ENCODE assay signal across 1 cellular context in the genomic region with DNA sequence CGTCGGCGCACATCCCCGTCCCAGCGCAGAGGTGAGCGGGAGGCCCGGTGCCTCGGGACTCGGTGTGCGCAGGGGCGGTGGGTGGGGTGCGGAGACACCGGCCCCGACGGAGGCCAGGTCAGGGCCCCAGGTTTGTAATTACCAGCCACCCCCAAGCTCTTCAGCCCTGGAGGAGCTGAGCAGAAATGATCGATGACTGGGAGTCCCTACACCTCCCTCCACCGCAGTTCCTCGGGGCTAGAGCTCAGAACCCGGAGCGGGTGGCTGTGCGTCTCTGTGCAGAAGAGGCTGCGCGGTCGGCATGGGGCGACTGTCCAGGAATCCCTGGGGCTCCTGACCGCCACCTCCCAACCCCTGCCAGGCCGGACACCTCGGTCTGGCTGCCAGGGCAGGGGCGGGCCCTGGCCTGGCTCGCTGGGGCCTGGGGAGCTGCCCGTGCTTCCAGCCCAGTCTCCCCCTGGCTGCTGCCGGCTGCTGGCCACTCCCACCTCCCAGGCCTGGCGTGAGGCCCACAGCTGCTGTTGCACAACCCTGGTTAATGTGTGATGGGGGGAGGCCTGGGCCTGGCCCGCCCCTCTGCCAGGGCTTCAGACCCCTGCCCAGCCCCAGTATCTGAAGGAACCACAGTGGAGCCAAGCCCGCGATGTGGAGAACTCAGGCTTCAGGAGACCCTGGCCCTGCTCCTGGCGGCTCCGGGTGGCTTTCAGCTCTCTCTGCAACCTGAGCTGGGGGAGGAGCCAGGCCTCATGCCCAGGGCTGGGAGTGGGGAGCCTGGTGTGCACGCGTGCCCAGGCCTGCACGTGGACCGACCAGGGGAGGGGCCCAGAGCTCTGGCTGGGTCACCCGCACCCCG.
TF ChIP-seq lines count a peak whose summit lies in the region.

No MANE protein-coding gene starts in this region.

TF ChIP-seq in HepG2, 621 proteins besides CTCF, POLR2A, EP300 and RAD21 (continued from another document and continues in another):
- peak; percentile 35; the same call in 1 of the 2 replicates for TF ChIP-seq AHDC1 (CRISPR knock-in tag; IDR thresholded peaks at IDR 0.05; ENCODE audit: borderline replicate concordance)
- TF ChIP-seq KLF15 (CRISPR knock-in tag; IDR thresholded peaks at IDR 0.05; ENCODE audit: borderline replicate concordance): peak; percentile 97
- peak; percentile 65; the same call in 1 of the 2 replicates for TF ChIP-seq RCOR2 (CRISPR knock-in tag; IDR thresholded peaks at IDR 0.05)
- 0 out of 2 replicates have a peak, but pooled peaks have one; percentile 77 for TF ChIP-seq THAP7 (CRISPR knock-in tag; IDR thresholded peaks at IDR 0.05)
- no peak for TF ChIP-seq ATF1 (CRISPR knock-in tag; IDR thresholded peaks at IDR 0.05)
- TF ChIP-seq, protein P1, sequence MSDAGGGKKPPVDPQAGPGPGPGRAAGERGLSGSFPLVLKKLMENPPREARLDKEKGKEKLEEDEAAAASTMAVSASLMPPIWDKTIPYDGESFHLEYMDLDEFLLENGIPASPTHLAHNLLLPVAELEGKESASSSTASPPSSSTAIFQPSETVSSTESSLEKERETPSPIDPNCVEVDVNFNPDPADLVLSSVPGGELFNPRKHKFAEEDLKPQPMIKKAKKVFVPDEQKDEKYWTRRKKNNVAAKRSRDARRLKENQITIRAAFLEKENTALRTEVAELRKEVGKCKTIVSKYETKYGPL (CRISPR knock-in tag; IDR thresholded peaks at IDR 0.05): peak; percentile 94
- peak; percentile 52 for TF ChIP-seq IKZF4 (CRISPR knock-in tag; IDR thresholded peaks at IDR 0.05; ENCODE audit: borderline replicate concordance, low read depth, not compliant biosample characterization)
- peak; percentile 81; the same call in 1 of the 2 replicates for TF ChIP-seq MTF1 (CRISPR knock-in tag; IDR thresholded peaks at IDR 0.05)
- TF ChIP-seq ZMYM4 (CRISPR knock-in tag; IDR thresholded peaks at IDR 0.05): peak; percentile 73
- peak; percentile 97; the same call in 1 of the 2 replicates for TF ChIP-seq ETS1 (CRISPR knock-in tag; IDR thresholded peaks at IDR 0.05)
- peak; percentile 97 for TF ChIP-seq MEIS1 (CRISPR knock-in tag; IDR thresholded peaks at IDR 0.05; ENCODE audit: borderline replicate concordance)
- TF ChIP-seq JUN (CRISPR knock-in tag; IDR thresholded peaks at IDR 0.05): peak; percentile 86
- peak; percentile 83 for TF ChIP-seq SMAD1 (CRISPR knock-in tag; IDR thresholded peaks at IDR 0.05; ENCODE audit: borderline replicate concordance, low read depth)
- TF ChIP-seq SMYD3 (CRISPR knock-in tag; IDR thresholded peaks at IDR 0.05): no peak; the same call in 1 of the 2 replicates
- TF ChIP-seq HMG20B (CRISPR knock-in tag; conservative IDR thresholded peaks at IDR 0.05): peak; percentile 94
- TF ChIP-seq, protein P2, sequence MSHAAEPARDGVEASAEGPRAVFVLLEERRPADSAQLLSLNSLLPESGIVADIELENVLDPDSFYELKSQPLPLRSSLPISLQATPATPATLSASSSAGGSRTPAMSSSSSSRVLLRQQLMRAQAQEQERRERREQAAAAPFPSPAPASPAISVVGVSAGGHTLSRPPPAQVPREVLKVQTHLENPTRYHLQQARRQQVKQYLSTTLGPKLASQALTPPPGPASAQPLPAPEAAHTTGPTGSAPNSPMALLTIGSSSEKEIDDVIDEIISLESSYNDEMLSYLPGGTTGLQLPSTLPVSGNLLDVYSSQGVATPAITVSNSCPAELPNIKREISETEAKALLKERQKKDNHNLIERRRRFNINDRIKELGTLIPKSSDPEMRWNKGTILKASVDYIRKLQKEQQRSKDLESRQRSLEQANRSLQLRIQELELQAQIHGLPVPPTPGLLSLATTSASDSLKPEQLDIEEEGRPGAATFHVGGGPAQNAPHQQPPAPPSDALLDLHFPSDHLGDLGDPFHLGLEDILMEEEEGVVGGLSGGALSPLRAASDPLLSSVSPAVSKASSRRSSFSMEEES (CRISPR knock-in tag; IDR thresholded peaks at IDR 0.05): peak; percentile 90
- no peak for TF ChIP-seq EZH2 (conservative IDR thresholded peaks at IDR 0.05; ENCODE audit: low read depth, low read length)
- peak; percentile 92; the same call in 1 of the 2 replicates for TF ChIP-seq PAWR (CRISPR knock-in tag; IDR thresholded peaks at IDR 0.05; ENCODE audit: borderline replicate concordance)
- peak; percentile 89 for TF ChIP-seq KMT2B (CRISPR knock-in tag; IDR thresholded peaks at IDR 0.05)
- TF ChIP-seq ETV6 (CRISPR knock-in tag; conservative IDR thresholded peaks at IDR 0.05): peak; percentile 69; the same call in 1 of the 2 replicates
- TF ChIP-seq ZNF710 (CRISPR knock-in tag; IDR thresholded peaks at IDR 0.05; ENCODE audit: borderline replicate concordance): peak; percentile 86; the same call in 1 of the 2 replicates
- TF ChIP-seq ZXDC (CRISPR knock-in tag; IDR thresholded peaks at IDR 0.05): peak; percentile 76; the same call in 1 of the 2 replicates
- TF ChIP-seq ATAD3A (CRISPR knock-in tag; IDR thresholded peaks at IDR 0.05): no peak
- TF ChIP-seq FOXK2 (IDR thresholded peaks at IDR 0.05): no peak
- TF ChIP-seq ZNF788 (CRISPR knock-in tag; IDR thresholded peaks at IDR 0.05; ENCODE audit: borderline replicate concordance): peak; percentile 99; the same call in 1 of the 2 replicates
- TF ChIP-seq SRSF9 (IDR thresholded peaks at IDR 0.05; ENCODE audit: borderline replicate concordance, insufficient read depth, low read depth, low read length, poor library complexity, severe bottlenecking): no peak
- peak; percentile 83 for TF ChIP-seq NCOR1 (IDR thresholded peaks at IDR 0.05; ENCODE audit: borderline replicate concordance, low read length)
- TF ChIP-seq ZNF468 (CRISPR knock-in tag; IDR thresholded peaks at IDR 0.05): peak; percentile 56; the same call in 1 of the 2 replicates
- TF ChIP-seq NFE2L1 (CRISPR knock-in tag; IDR thresholded peaks at IDR 0.05; ENCODE audit: borderline replicate concordance): peak; percentile 55; the same call in 1 of the 2 replicates
- TF ChIP-seq ZNF598 (CRISPR knock-in tag; IDR thresholded peaks at IDR 0.05; ENCODE audit: borderline replicate concordance): peak; percentile 61; the same call in 1 of the 2 replicates
- TF ChIP-seq, protein P3, sequence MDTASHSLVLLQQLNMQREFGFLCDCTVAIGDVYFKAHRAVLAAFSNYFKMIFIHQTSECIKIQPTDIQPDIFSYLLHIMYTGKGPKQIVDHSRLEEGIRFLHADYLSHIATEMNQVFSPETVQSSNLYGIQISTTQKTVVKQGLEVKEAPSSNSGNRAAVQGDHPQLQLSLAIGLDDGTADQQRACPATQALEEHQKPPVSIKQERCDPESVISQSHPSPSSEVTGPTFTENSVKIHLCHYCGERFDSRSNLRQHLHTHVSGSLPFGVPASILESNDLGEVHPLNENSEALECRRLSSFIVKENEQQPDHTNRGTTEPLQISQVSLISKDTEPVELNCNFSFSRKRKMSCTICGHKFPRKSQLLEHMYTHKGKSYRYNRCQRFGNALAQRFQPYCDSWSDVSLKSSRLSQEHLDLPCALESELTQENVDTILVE (CRISPR knock-in tag; IDR thresholded peaks at IDR 0.05): peak; percentile 98
- no peak for TF ChIP-seq SYNCRIP (IDR thresholded peaks at IDR 0.05; ENCODE audit: insufficient read depth, low read depth, low read length)
- TF ChIP-seq, protein P4, sequence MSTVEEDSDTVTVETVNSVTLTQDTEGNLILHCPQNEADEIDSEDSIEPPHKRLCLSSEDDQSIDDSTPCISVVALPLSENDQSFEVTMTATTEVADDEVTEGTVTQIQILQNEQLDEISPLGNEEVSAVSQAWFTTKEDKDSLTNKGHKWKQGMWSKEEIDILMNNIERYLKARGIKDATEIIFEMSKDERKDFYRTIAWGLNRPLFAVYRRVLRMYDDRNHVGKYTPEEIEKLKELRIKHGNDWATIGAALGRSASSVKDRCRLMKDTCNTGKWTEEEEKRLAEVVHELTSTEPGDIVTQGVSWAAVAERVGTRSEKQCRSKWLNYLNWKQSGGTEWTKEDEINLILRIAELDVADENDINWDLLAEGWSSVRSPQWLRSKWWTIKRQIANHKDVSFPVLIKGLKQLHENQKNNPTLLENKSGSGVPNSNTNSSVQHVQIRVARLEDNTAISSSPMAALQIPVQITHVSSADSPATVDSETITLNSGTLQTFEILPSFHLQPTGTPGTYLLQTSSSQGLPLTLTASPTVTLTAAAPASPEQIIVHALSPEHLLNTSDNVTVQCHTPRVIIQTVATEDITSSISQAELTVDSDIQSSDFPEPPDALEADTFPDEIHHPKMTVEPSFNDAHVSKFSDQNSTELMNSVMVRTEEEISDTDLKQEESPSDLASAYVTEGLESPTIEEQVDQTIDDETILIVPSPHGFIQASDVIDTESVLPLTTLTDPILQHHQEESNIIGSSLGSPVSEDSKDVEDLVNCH (CRISPR knock-in tag; IDR thresholded peaks at IDR 0.05): peak; percentile 73; the same call in 1 of the 2 replicates
